23 cellular contexts compared by ENCODE assay signal in the genomic region with DNA sequence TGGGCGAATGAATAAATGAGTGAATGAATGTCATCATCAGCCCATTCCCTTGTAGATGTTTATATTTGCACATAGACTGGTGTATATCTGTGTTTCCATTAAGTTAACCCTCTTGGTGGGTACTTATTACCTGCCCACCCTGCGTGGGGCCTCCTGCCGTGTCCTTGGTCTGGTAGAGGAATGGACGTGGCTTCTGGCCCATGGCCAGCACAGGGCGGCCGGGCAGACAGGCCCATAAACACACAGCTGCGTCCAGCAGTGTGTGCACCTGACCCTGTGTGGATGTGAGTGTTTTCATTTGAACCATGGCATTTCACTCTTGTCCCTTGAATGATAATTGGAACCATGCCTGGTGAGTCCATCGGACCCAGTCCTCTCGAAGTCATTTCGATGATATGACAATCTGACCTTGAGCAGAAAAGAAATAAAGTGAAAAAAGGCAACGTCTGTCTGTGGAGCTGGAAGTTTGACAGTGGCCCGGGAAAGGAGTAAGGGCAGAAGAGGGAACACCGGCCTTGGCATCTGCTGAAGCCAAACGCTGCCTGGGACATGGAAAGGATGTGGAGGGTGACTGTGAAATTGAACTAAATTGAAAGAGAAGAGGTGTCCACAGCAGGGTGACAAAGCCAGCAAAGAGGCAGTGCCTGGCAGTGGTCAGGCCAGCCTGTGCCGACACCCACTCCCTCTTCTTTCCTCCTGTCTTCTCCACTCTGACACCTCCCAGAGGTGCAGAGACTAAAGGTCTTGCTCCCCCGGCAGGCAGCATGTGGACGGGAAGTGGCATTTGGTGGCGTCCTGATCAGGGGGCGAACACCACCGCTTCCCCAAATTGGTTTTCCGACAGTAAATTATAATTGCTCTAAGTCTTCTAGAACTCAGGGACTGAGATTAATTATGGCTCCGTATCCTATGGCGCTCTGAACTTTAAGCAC.
"Had no signal": no experiment of that assay in that cellular context is flagged by ENCODE, and none has a peak within 500 bp of the region (broad histone marks: within the 10 kb centered on the region; RNA-seq: fewer than 3 reads in every experiment).

No MANE protein-coding gene starts in this region.

- H3K4me3 Mint-ChIP-seq: activated B cell treated with CpG ODN at 0.5 μM for 24 hours; activated CD4-positive, alpha-beta T cell treated with anti-CD3 and anti-CD28 coated beads for 36 hours; activated naive CD4-positive, alpha-beta T cell treated with anti-CD3 and anti-CD28 coated beads, Interleukin-2, amount 50 U/mL, for 24 hours; activated T-helper 1 cell treated with anti-CD3 and anti-CD28 coated beads, Interleukin-12 subunit alpha, Interleukin-12 subunit beta, Interleukin-2, Interleukin-4 antibody, amounts not matched to agents 30 ng/mL and 10 ng/mL and 1 ng/mL, durations not matched to agents 14 hours and 24 hours and 36 hours; brain; stimulated activated naive CD8-positive, alpha-beta T cell treated with anti-CD3 and anti-CD28 coated beads, Interleukin-15, Interleukin-2, amounts not matched to agents 100 ng/mL and 50 ng/mL, for 24 hours; T-helper 17 cell had no signal

- H3K36me3 Mint-ChIP-seq: activated naive CD4-positive, alpha-beta T cell treated with anti-CD3 and anti-CD28 coated beads, Interleukin-2, amount 50 U/mL, for 24 hours; brain; naive B cell had no signal

- ATAC-seq: activated CD4-positive, alpha-beta T cell treated with anti-CD3 and anti-CD28 coated beads for 36 hours; gastrocnemius medialis; left colon; T-helper 17 cell had no signal

- DNase-seq: activated B cell treated with CpG ODN at 0.5 μM for 24 hours; activated CD4-positive, alpha-beta T cell treated with anti-CD3 and anti-CD28 coated beads for 36 hours; activated CD4-positive, alpha-beta T cell treated with anti-CD3 and anti-CD28 coated beads, Interleukin-2, amount 50 U/mL, for 4 hours; activated gamma-delta T cell; aorta; caudate nucleus; dermis blood vessel endothelial cell; effector memory CD4-positive, alpha-beta T cell; esophagus squamous epithelium; gastrocnemius medialis; left colon; mesenchymal stem cell; naive B cell; stimulated activated CD4-positive, alpha-beta T cell treated with anti-CD3 and anti-CD28 coated beads, Interleukin-4, amount 100 ng/mL, for 24 hours; substantia nigra; T-helper 17 cell; tibial artery had no signal

- H3K4me1 Mint-ChIP-seq: activated B cell treated with CpG ODN at 0.5 μM for 24 hours, naive B cell had no signal

- H3K9me3 ChIP-seq: esophagus squamous epithelium, gastrocnemius medialis, right atrium auricular region, tibial artery had no signal

- H3K27me3 ChIP-seq: gastrocnemius medialis, right atrium auricular region, tibial artery had no signal

- H3K27ac Mint-ChIP-seq: activated B cell treated with CpG ODN at 0.5 μM for 24 hours; activated CD4-positive, alpha-beta T cell treated with anti-CD3 and anti-CD28 coated beads for 36 hours; activated naive CD4-positive, alpha-beta T cell treated with anti-CD3 and anti-CD28 coated beads, Interleukin-2, amount 50 U/mL, for 24 hours; activated T-helper 1 cell treated with anti-CD3 and anti-CD28 coated beads, Interleukin-12 subunit alpha, Interleukin-12 subunit beta, Interleukin-2, Interleukin-4 antibody, amounts not matched to agents 30 ng/mL and 10 ng/mL and 1 ng/mL, durations not matched to agents 14 hours and 24 hours and 36 hours; naive B cell; progenitor cell of endocrine pancreas; stimulated activated naive CD8-positive, alpha-beta T cell treated with anti-CD3 and anti-CD28 coated beads, Interleukin-15, Interleukin-2, amounts not matched to agents 100 ng/mL and 50 ng/mL, for 24 hours; T-helper 17 cell had no signal

- H3K4me3 ChIP-seq: esophagus squamous epithelium, gastrocnemius medialis, right atrium auricular region, tibial artery had no signal

- H3K36me3 ChIP-seq: esophagus squamous epithelium, gastrocnemius medialis, right atrium auricular region, tibial artery had no signal

- H3K9me3 Mint-ChIP-seq: activated B cell treated with CpG ODN at 0.5 μM for 24 hours; activated naive CD4-positive, alpha-beta T cell treated with anti-CD3 and anti-CD28 coated beads, Interleukin-2, amount 50 U/mL, for 24 hours; activated T-helper 1 cell treated with anti-CD3 and anti-CD28 coated beads, Interleukin-12 subunit alpha, Interleukin-12 subunit beta, Interleukin-2, Interleukin-4 antibody, amounts not matched to agents 30 ng/mL and 10 ng/mL and 1 ng/mL, durations not matched to agents 14 hours and 24 hours and 36 hours; brain; stimulated activated naive CD8-positive, alpha-beta T cell treated with anti-CD3 and anti-CD28 coated beads, Interleukin-15, Interleukin-2, amounts not matched to agents 100 ng/mL and 50 ng/mL, for 24 hours had no signal

- H3K27ac ChIP-seq: esophagus squamous epithelium, gastrocnemius medialis, right atrium auricular region, tibial artery had no signal

- H3K4me1 ChIP-seq: gastrocnemius medialis had no signal

- H3K27me3 Mint-ChIP-seq: activated naive CD4-positive, alpha-beta T cell treated with anti-CD3 and anti-CD28 coated beads, Interleukin-2, amount 50 U/mL, for 24 hours; brain had no signal
